ENCODE assay signal across 11 cellular contexts in the genomic region with DNA sequence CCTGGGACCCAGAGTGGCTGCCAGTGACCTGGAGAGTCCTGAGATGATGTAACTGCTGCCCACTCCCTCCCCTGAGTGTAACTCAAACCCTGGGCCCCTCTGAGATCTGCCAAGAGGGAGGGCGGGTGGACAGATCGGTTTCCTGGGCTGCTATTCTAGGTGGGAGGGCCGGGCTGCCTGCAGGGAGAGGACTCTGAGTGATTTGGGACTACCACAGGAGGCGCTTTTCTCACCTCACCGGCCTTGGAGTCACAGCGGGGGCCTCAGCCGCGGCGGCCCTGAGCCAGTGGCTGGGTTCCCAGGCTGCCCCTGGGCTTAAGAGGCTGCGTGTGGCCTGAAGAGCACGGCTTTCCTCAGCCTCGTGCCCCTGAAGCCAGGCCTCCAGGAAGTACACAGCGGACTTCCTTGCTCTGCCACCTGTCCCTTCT. TPM values are rescaled to one million over a fixed set of nuclear protein-coding genes. Genes with fewer than 3 reads are reported as not detected.
DNase-seq lines count a peak whose midpoint lies in the region; ATAC-seq and TF ChIP-seq lines count a peak whose summit lies in the region.
"Had no signal": no experiment of that assay in that cellular context is flagged by ENCODE, and none has a peak within 500 bp of the region (broad histone marks: within the 10 kb centered on the region; RNA-seq: fewer than 3 reads in every experiment).

No MANE protein-coding gene starts in this region.

- TF ChIP-seq CTCF in HFFc6 (IDR thresholded peaks at IDR 0.05) (no peak), astrocyte of the spinal cord (IDR thresholded peaks at IDR 0.05; ENCODE audit: low read depth, low read length) (no peak), nephron (IDR thresholded peaks at IDR 0.05; ENCODE audit: unreplicated experiment in 3 of 3) (peak in 1 of 3 experiments; percentile 10), ascending aorta (IDR thresholded peaks at IDR 0.05) (no peak)

- H3K4me3 Mint-ChIP-seq in CD8-positive, alpha-beta memory T cell = no peak overlapping the region
- H3K4me3 Mint-ChIP-seq in HFFc6 = no peak overlapping the region
- no peak overlapping the region for H3K4me3 Mint-ChIP-seq in nephron

- in situ Hi-C loops in astrocyte of the spinal cord (cut with HindIII; ENCODE audit: low sequenced_read_pairs) = no loop called here

- H3K36me3 Mint-ChIP-seq in CD8-positive, alpha-beta memory T cell = peaks cover 0 to 22% (median 0%) of the 10 kb centered on the region in 3 donors
- H3K36me3 Mint-ChIP-seq in HFFc6 (ENCODE audit: low read depth) = no peaks in the 10 kb centered on the region
- no peaks in the 10 kb centered on the region for H3K36me3 Mint-ChIP-seq in nephron (ENCODE audit: low read depth)

- intact Hi-C loops in ascending aorta (cut with DNase I) = no loop called here

- H3K9me3 Mint-ChIP-seq in CD8-positive, alpha-beta memory T cell = no peaks in the 10 kb centered on the region
- H3K9me3 Mint-ChIP-seq in HFFc6 (no peaks in the 10 kb centered on the region), nephron (no peaks in the 10 kb centered on the region)

- no peak for DNase-seq in CD8-positive, alpha-beta memory T cell
- DNase-seq in HFFc6 (no peak), astrocyte of the spinal cord (ENCODE audit: low read depth, low spot score) (peak; percentile 31), ascending aorta (ENCODE audit: low spot score in 2 of 2) (no peak)
- no peak for DNase-seq in effector CD8-positive, alpha-beta T cell (lab: John Stamatoyannopoulos, UW)
- DNase-seq: activated T-cell treated with anti-CD3 and anti-CD28 coated beads for 4 hours, NCI-H2171 had no signal

- H3K36me3 ChIP-seq in CD8-positive, alpha-beta memory T cell (ENCODE audit: insufficient read depth, low read length) = no peaks in the 10 kb centered on the region
- H3K36me3 ChIP-seq in ascending aorta = no peaks in the 10 kb centered on the region

- peaks cover 41% of the 10 kb centered on the region for H3K4me1 ChIP-seq in CD8-positive, alpha-beta memory T cell (ENCODE audit: insufficient read depth, low read length)
- H3K4me1 ChIP-seq in ascending aorta = no peaks in the 10 kb centered on the region

- no peak overlapping the region for H3K4me3 ChIP-seq in CD8-positive, alpha-beta memory T cell (ENCODE audit: low read length)
- no peak overlapping the region for H3K4me3 ChIP-seq in astrocyte of the spinal cord (ENCODE audit: low read depth, low read length)
- H3K4me3 ChIP-seq in ascending aorta = no peak overlapping the region
- H3K4me3 ChIP-seq: stomach had no signal

- ATAC-seq in HG03025 (IDR thresholded peaks at IDR 0.05; ENCODE audit: low FRiP score, unreplicated experiment) (no peak), HG03442 (IDR thresholded peaks at IDR 0.05; ENCODE audit: unreplicated experiment) (no peak)

- POLR2A ChIA-PET in CD8-positive, alpha-beta memory T cell (lab: Charles Lee) = no interaction called here

- peak overlapping the region in 7 of 8 donors; percentile 40 to 96 (median 79) for H3K27ac Mint-ChIP-seq in CD8-positive, alpha-beta memory T cell
- H3K27ac Mint-ChIP-seq in HFFc6 (0 out of 2 replicates have a peak overlapping the region, but pooled peaks have one; percentile 11), nephron (peak overlapping the region; percentile 73 to 95 (median 84))

- no peaks in the 10 kb centered on the region for H3K9me3 ChIP-seq in CD8-positive, alpha-beta memory T cell (ENCODE audit: low read length)
- no peaks in the 10 kb centered on the region for H3K9me3 ChIP-seq in ascending aorta
- H3K9me3 ChIP-seq: stomach had no signal

- peaks cover 47 to 63% (median 49%) of the 10 kb centered on the region in 3 donors for H3K4me1 Mint-ChIP-seq in CD8-positive, alpha-beta memory T cell
- H3K4me1 Mint-ChIP-seq in HFFc6 (ENCODE audit: low read depth) (peaks cover 24% of the 10 kb centered on the region), nephron (peaks cover 56% of the 10 kb centered on the region)

- no peak overlapping the region for H3K27ac ChIP-seq in CD8-positive, alpha-beta memory T cell (ENCODE audit: low read depth, low read length)
- H3K27ac ChIP-seq in ascending aorta = no peak overlapping the region

- no peaks in the 10 kb centered on the region for H3K27me3 ChIP-seq in CD8-positive, alpha-beta memory T cell (ENCODE audit: insufficient read depth, low read length, poor library complexity, severe bottlenecking)
- no peaks in the 10 kb centered on the region for H3K27me3 ChIP-seq in ascending aorta
- H3K27me3 ChIP-seq: stomach had no signal

- CTCF ChIA-PET in CD8-positive, alpha-beta memory T cell (lab: Charles Lee) = no interaction called here

- H3K27me3 Mint-ChIP-seq in CD8-positive, alpha-beta memory T cell = peaks cover 0 to 3% of the 10 kb centered on the region in 2 donors
- peaks cover under 1% of the 10 kb centered on the region for H3K27me3 Mint-ChIP-seq in HFFc6 (ENCODE audit: insufficient read depth)
- peaks cover 4% of the 10 kb centered on the region for H3K27me3 Mint-ChIP-seq in nephron (ENCODE audit: low read depth)

RNA-seq across cellular contexts. Expression of a gene that starts 11.4 kb away (rescaled TPM):
- total RNA-seq in CD8-positive, alpha-beta memory T cell = 10 to 100 TPM; 23.4 TPM
- 7.5 TPM for polyA plus RNA-seq in CD8-positive, alpha-beta memory T cell
- 1 to 10 TPM; 6.2 to 7.7 (median 7.0) TPM for total RNA-seq in HFFc6 (2021; fragmentation: NEBNext Ultra II Directional; extraction: Animal tissue kit (Norgen Biotek cat#: 25700))
- total RNA-seq in ascending aorta = 25.7 TPM

Comparison
In these comparisons a context has a peak if more than half of its experiments do, and no peak if none do; other contexts are left out.
1. H3K27ac Mint-ChIP-seq: peak in every context shown above with its lines; median percentile 84 in nephron; 79 in CD8-positive, alpha-beta memory T cell; 11 in HFFc6.